ENCODE assay signal across 25 cellular contexts in the genomic region with DNA sequence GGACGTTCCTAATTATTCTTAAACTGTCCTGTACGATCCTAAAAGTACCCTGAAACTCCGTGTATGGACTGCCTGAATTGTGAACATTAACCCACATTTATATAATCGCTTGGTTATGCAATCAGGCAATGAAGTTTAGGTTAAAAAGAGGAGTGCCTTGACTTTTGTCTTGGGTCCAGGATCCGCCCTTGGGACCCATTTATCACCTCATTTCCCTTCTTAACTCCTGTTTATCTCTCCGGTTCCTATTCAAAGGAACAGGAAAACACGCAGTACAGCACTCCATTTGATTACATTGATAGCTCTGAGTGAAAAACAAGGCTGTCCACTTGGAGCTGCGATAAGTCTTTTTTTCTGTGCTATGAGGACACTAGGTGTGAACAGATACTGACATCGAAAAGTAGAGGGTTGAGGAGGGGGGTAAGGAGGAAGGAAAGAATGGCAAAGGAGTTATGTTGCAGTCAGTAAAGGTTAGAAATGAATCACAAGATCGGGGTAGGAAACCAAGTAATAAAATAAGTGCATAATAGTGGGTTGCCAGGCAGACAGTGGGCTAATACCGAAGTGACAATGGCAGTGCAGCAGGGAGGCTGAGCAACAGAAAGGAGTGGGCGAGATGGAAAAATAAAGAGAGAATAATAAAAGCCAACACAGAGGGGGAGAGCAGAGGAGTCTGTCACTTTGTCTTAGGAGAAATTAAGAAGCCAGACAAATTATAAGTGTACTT. TPM values are rescaled to one million over a fixed set of nuclear protein-coding genes. Genes with fewer than 3 reads are reported as not detected.
DNase-seq lines count a peak whose midpoint lies in the region; ATAC-seq and TF ChIP-seq lines count a peak whose summit lies in the region.
"Had no signal": no experiment of that assay in that cellular context is flagged by ENCODE, and none has a peak within 500 bp of the region (broad histone marks: within the 10 kb centered on the region; RNA-seq: fewer than 3 reads in every experiment).

No MANE protein-coding gene starts in this region.

- intact Hi-C loops in left colon (cut with DNase I, micrococcal nuclease): no loop called here

- no peaks in the 10 kb centered on the region for H3K27me3 ChIP-seq in Peyer's patch
- H3K27me3 ChIP-seq: right atrium auricular region had no signal

- no peak for TF ChIP-seq CTCF in Peyer's patch (IDR thresholded peaks at IDR 0.05)

- H3K4me1 ChIP-seq in Peyer's patch: peaks cover 0 to 40% (median 3%) of the 10 kb centered on the region in 4 donors
- H3K4me1 ChIP-seq: right atrium auricular region, tibial artery had no signal

- peak; percentile 77 for ATAC-seq in left colon
- ATAC-seq: WTC11 had no signal

- no peaks in the 10 kb centered on the region for H3K36me3 ChIP-seq in Peyer's patch
- H3K36me3 ChIP-seq: brain microvascular endothelial cell, right atrium auricular region, tibial artery had no signal

- peak in 1 of 2 donors; percentile 79 for TF ChIP-seq POLR2A in Peyer's patch (IDR thresholded peaks at IDR 0.05)

- H3K9me3 ChIP-seq in Peyer's patch: no peaks in the 10 kb centered on the region
- H3K9me3 ChIP-seq: right atrium auricular region, tibial artery had no signal

- DNase-seq in NCI-H146 (lab: John Stamatoyannopoulos, UW): peak; percentile 24
- DNase-seq in NCI-H146 treated with DMSO at 0.1 percent for 48 hours (lab: John Stamatoyannopoulos, UW; ENCODE audit: unreplicated experiment): no peak
- DNase-seq in Peyer's patch: peak in 1 of 3 donors; percentile 76
- no peak for DNase-seq in left colon
- peak; percentile 7 for DNase-seq in putamen (ENCODE audit: low spot score)
- no peak for DNase-seq in NCI-H1694 treated with DMSO at 0.1 percent for 48 hours (lab: John Stamatoyannopoulos, UW)
- DNase-seq in NCI-H345 treated with DMSO at 0.1 percent for 48 hours (lab: John Stamatoyannopoulos, UW; ENCODE audit: unreplicated experiment): no peak
- DNase-seq in NCI-H2196 treated with DMSO at 0.1 percent for 48 hours (lab: John Stamatoyannopoulos, UW; ENCODE audit: unreplicated experiment): no peak
- DNase-seq: activated CD4-positive, alpha-beta memory T cell treated with anti-CD3 and anti-CD28 coated beads for 36 hours; activated effector memory CD4-positive, alpha-beta T cell treated with anti-CD3 and anti-CD28 coated beads, Interleukin-2, amount 50 U/mL, for 16 hours; brain microvascular endothelial cell; CD4-positive, alpha-beta T cell; H9; NCI-H1092 treated with DMSO at 0.1 percent for 48 hours; NK-92 treated with Interleukin-12 subunit alpha and Interleukin-12 subunit beta, amount 100 ng/mL, for 24 hours; PC-9; SHP77 treated with DMSO at 0.1 percent for 48 hours; stimulated activated CD4-positive, alpha-beta T cell treated with anti-CD3 and anti-CD28 coated beads, Interleukin-4, amount 100 ng/mL, for 4 hours; stimulated activated naive CD4-positive, alpha-beta T cell had no signal

- peak overlapping the region in 3 of 4 donors; percentile 56 to 92 (median 84) for H3K27ac ChIP-seq in Peyer's patch
- H3K27ac ChIP-seq: 22Rv1, brain microvascular endothelial cell, PC-9, right atrium auricular region, tibial artery had no signal

- peak overlapping the region in 1 of 4 donors; percentile 0 for H3K4me3 ChIP-seq in Peyer's patch
- H3K4me3 ChIP-seq: PC-9, right atrium auricular region, tibial artery had no signal

RNA-seq across cellular contexts. Expression of gene PCK1, which starts 15.9 kb away (rescaled TPM):
- 1,000 to 10,000 TPM in 1 of 4 donors, 100 to 1,000 TPM in 2, 10 to 100 TPM in 1; 98.2 to 2,194 (median 572) TPM for total RNA-seq in Peyer's patch
- total RNA-seq in left colon: 100 to 1,000 TPM; 214 to 328 TPM
- total RNA-seq: activated CD4-positive, alpha-beta memory T cell treated with anti-CD3 and anti-CD28 coated beads for 36 hours; CD4-positive, alpha-beta T cell; H9; osteoblast; PC-9 had no signal

RNA-seq across cellular contexts. Expression of gene CTCFL, which starts 20.1 kb away (rescaled TPM):
- total RNA-seq in Peyer's patch (not detected), left colon (not detected)
- total RNA-seq: activated CD4-positive, alpha-beta memory T cell treated with anti-CD3 and anti-CD28 coated beads for 36 hours; CD4-positive, alpha-beta T cell; NCI-H460; osteoblast; PC-9; right atrium auricular region had no signal

Comparison
In these comparisons a context has a peak if more than half of its experiments do, and no peak if none do; other contexts are left out.
1. DNase-seq: peak in NCI-H146 (single experiment) and putamen (single experiment); none in NCI-H146 treated with DMSO at 0.1 percent for 48 hours (single experiment), left colon (0 of 2), NCI-H1694 treated with DMSO at 0.1 percent for 48 hours (single experiment), NCI-H345 treated with DMSO at 0.1 percent for 48 hours (single experiment) and NCI-H2196 treated with DMSO at 0.1 percent for 48 hours (single experiment).